ENCODE assay signal across 8 cellular contexts in genomic region chr12:48618541-48618940, GRCh38. TPM values are rescaled to one million over a fixed set of nuclear protein-coding genes. Genes with fewer than 3 reads are reported as not detected.
DNase-seq lines count a peak whose midpoint lies in the region; FAIRE-seq and TF ChIP-seq lines count a peak whose summit lies in the region.
"Had no signal": no experiment of that assay in that cellular context is flagged by ENCODE, and none has a peak within 500 bp of the region (broad histone marks: within the 10 kb centered on the region; RNA-seq: fewer than 3 reads in every experiment).

No MANE protein-coding gene starts in this region.

- H3K9me3 ChIP-seq in endothelial cell of umbilical vein (replicated peaks; ENCODE audit: control insufficient read depth, insufficient read depth, low read length) = no peaks in the 10 kb centered on the region

- TF ChIP-seq CTCF in GM13977 (IDR thresholded peaks at IDR 0.05; ENCODE audit: extremely low read depth, insufficient read depth, missing control alignments) (peak; percentile 94), endothelial cell of umbilical vein (IDR thresholded peaks at IDR 0.05; ENCODE audit: extremely low read depth in 1 of 2, insufficient read depth in 1 of 2, low read depth in 1 of 2, low read length in 2 of 2) (peak; percentile 93 to 95)

- H3K27me3 ChIP-seq in endothelial cell of umbilical vein (ENCODE audit: control insufficient read depth in 2 of 2, insufficient read depth in 2 of 2, low read length in 2 of 2) = peaks cover 12 to 15% of the 10 kb centered on the region in 2 experiments

- intact Hi-C loops in endothelial cell of umbilical vein (cut with micrococcal nuclease) = loop anchor here (1.0 to 10.0 kb wide), 6 partner anchors 76 to 654 kb away; partner anchors contain the start of gene TMEM106C

- CTCF ChIA-PET in endothelial cell of umbilical vein (lab: Charles Lee) = interaction anchor here (0.5 to 6.3 kb wide), 49 partner anchors 10 to 816 kb away, joined by 3 to 166 read pairs (median 4); partner anchors contain the start of genes ASB8, CCDC184 and TMEM106C

- BruUV-seq in endothelial cell of umbilical vein (replicated peaks; lab: Mats Ljungman, UMichigan) = no TSS peak

- dilution Hi-C loops in endothelial cell of umbilical vein (cut with MboI; ENCODE audit: extremely low pct_ligation_motif_present, low sequenced_read_pairs) = no loop called here

- no peaks in the 10 kb centered on the region for H3K79me2 ChIP-seq in endothelial cell of umbilical vein (ENCODE audit: control insufficient read depth, insufficient read depth, low read length)

- no peaks in the 10 kb centered on the region for H3K9me1 ChIP-seq in endothelial cell of umbilical vein (replicated peaks; ENCODE audit: control insufficient read depth, extremely low read depth, insufficient read depth, low read length)

- FAIRE-seq in endothelial cell of umbilical vein (lab: Jason Lieb, UNC) = peak; percentile 89

- no peak for TF ChIP-seq POLR2A in endothelial cell of umbilical vein (IDR thresholded peaks at IDR 0.05; ENCODE audit: low read depth, low read length)

- POLR2A ChIA-PET in endothelial cell of umbilical vein (lab: Charles Lee) = no interaction called here

- no peaks in the 10 kb centered on the region for H4K20me1 ChIP-seq in endothelial cell of umbilical vein (replicated peaks; ENCODE audit: control insufficient read depth, extremely low read depth, insufficient read depth, low read length)

- H3K4me1 ChIP-seq in endothelial cell of umbilical vein (ENCODE audit: control insufficient read depth, extremely low read depth, insufficient read depth, low read length) = no peaks in the 10 kb centered on the region

- H3K9ac ChIP-seq in endothelial cell of umbilical vein (replicated peaks; ENCODE audit: extremely low read depth, insufficient read depth, low read length) = no peak overlapping the region

- no peak overlapping the region for H2AFZ ChIP-seq in endothelial cell of umbilical vein (ENCODE audit: low read depth, low read length)

- DNase-seq in GM13977 (ENCODE audit: low spot score) (peak; percentile 73), HT-29 (ENCODE audit: low spot score) (peak; percentile 92), NOMO-1 (lab: John Stamatoyannopoulos, UW; ENCODE audit: unreplicated experiment in 2 of 2) (peak; percentile 46 to 71), endothelial cell of umbilical vein (ENCODE audit: low read depth, low spot score) (peak; percentile 75), mucosa of gallbladder (ENCODE audit: low spot score) (peak; percentile 81)
- DNase-seq in activated CD8-positive, alpha-beta memory T cell treated with anti-CD3 and anti-CD28 coated beads for 4 hours (ENCODE audit: low read depth in 2 of 2) = peak; percentile 38 to 44
- peak; percentile 28 to 56 for DNase-seq in stimulated activated CD8-positive, alpha-beta memory T cell treated with anti-CD3 and anti-CD28 coated beads, Interleukin-4, amount 100 ng/mL, for 4 hours (ENCODE audit: low read depth in 2 of 2, low spot score in 1 of 2)

- no peaks in the 10 kb centered on the region for H3K36me3 ChIP-seq in endothelial cell of umbilical vein (ENCODE audit: control insufficient read depth in 2 of 2, extremely low read depth in 1 of 2, insufficient read depth in 2 of 2, low read length in 2 of 2)

- no peak overlapping the region for H3K4me3 ChIP-seq in endothelial cell of umbilical vein (replicated peaks in 1 of 3; ENCODE audit: insufficient read depth in 1 of 3, low read depth in 1 of 3, low read length in 3 of 3)

- H3K4me2 ChIP-seq in endothelial cell of umbilical vein (ENCODE audit: insufficient read depth, low read length) = no peak overlapping the region

- H3K27ac ChIP-seq in endothelial cell of umbilical vein (ENCODE audit: insufficient read depth, low read depth, low read length) = no peak overlapping the region

- in situ Hi-C loops in GM13977 (cut with MboI; ENCODE audit: low pct_unique_long_range_greater_than_20kb, low sequenced_read_pairs, unreplicated experiment) = loop anchor here (10.0 to 25.0 kb wide), 2 partner anchors 84 to 431 kb away; partner anchors contain the start of gene CCDC184

TF ChIP-seq in endothelial cell of umbilical vein, 7 proteins besides CTCF, POLR2A, EP300 and RAD21:
- TF ChIP-seq JUN (IDR thresholded peaks at IDR 0.05; ENCODE audit: borderline replicate concordance, insufficient read depth, insufficient read length, low read depth) (no peak), FOS (IDR thresholded peaks at IDR 0.05; ENCODE audit: borderline replicate concordance, insufficient read depth, low read length) (no peak), POLR2AphosphoS5 (IDR thresholded peaks at IDR 0.05; ENCODE audit: insufficient read depth, low read depth, low read length) (no peak), MAX (IDR thresholded peaks at IDR 0.05; ENCODE audit: insufficient read depth, insufficient read length) (no peak), GATA2 (IDR thresholded peaks at IDR 0.05; ENCODE audit: insufficient read depth, insufficient read length, low read depth, low read length) (no peak), MYC (IDR thresholded peaks at IDR 0.05; ENCODE audit: low read depth, low read length) (no peak), EZH2 (IDR thresholded peaks at IDR 0.05; ENCODE audit: borderline replicate concordance, low read depth, low read length, severe bottlenecking) (no peak)
TF ChIP-seq in endothelial cell of umbilical vein: peak in this region for 0.

RNA-seq across cellular contexts. Expression of gene LALBA, which starts 48.7 kb away (rescaled TPM):
- not detected in 2 replicates for total RNA-seq in HT-29 (2014; rRNA removed; shearing (Covaris generic))
- total RNA-seq in endothelial cell of umbilical vein (not detected in 2 replicates), mucosa of gallbladder (not detected)
- polyA plus RNA-seq in endothelial cell of umbilical vein = not detected in 2 replicates
- polyA plus RNA-seq in endothelial cell of umbilical vein (2011; cell fraction: cytosol; rRNA removed) = not detected in 2 replicates
- polyA plus RNA-seq in endothelial cell of umbilical vein (2011; cell fraction: nucleus; rRNA removed) = not detected in 2 replicates
- not detected in 2 replicates for polyA plus RNA-seq in endothelial cell of umbilical vein (2012)
- not detected in 2 replicates for polyA minus RNA-seq in endothelial cell of umbilical vein
- not detected for polyA minus RNA-seq in endothelial cell of umbilical vein (2011; cell fraction: cytosol; rRNA and poly(A)+ RNA removed)
- not detected in 2 replicates for polyA minus RNA-seq in endothelial cell of umbilical vein (2011; cell fraction: nucleus; rRNA and poly(A)+ RNA removed)
- total RNA-seq: temporal lobe had no signal

Comparison
In these comparisons a context has a peak if more than half of its experiments do, and no peak if none do; other contexts are left out.
1. DNase-seq: peak in every context shown above with its lines; median percentile 92 in HT-29; 81 in mucosa of gallbladder; 75 in endothelial cell of umbilical vein; 73 in GM13977; 58 in NOMO-1; 42 in stimulated activated CD8-positive, alpha-beta memory T cell treated with anti-CD3 and anti-CD28 coated beads, Interleukin-4, amount 100 ng/mL, for 4 hours; 41 in activated CD8-positive, alpha-beta memory T cell treated with anti-CD3 and anti-CD28 coated beads for 4 hours.